ENCODE assay signal across 8 cellular contexts in genomic region chrX:2614911-2615310, GRCh38.
A peak's percentile ranks its signal among the peaks of the same experiment; 100 is the strongest.
DNase-seq lines count a peak whose midpoint lies in the region; ATAC-seq and TF ChIP-seq lines count a peak whose summit lies in the region.

No MANE protein-coding gene starts in this region.

- peaks cover 0 to 17% of the 10 kb centered on the region in 2 experiments for H3K36me3 ChIP-seq in SK-N-SH (replicated peaks in 1 of 2; ENCODE audit: control insufficient read depth in 1 of 2, insufficient read depth in 2 of 2, low read length in 1 of 2)

- no peak for TF ChIP-seq RAD21 in SK-N-SH (IDR thresholded peaks at IDR 0.05; ENCODE audit: low read length)

- no peak overlapping the region for H3K9ac ChIP-seq in SK-N-SH

- TF ChIP-seq CTCF in SK-N-SH (IDR thresholded peaks at IDR 0.05) (peak; percentile 57), fibroblast of villous mesenchyme (IDR thresholded peaks at IDR 0.05; ENCODE audit: insufficient read depth, low read depth, low read length) (peak; percentile 75)
- no peak for TF ChIP-seq CTCF in CD4-positive, alpha-beta T cell (IDR thresholded peaks at IDR 0.05)

- no peaks in the 10 kb centered on the region for H3K9me3 ChIP-seq in SK-N-SH
- H3K9me3 ChIP-seq in CD4-positive, alpha-beta T cell (ENCODE audit: control insufficient read depth, low read length), result no peaks in the 10 kb centered on the region

- no peak for ATAC-seq in CD4-positive, alpha-beta T cell (ENCODE audit: poor library complexity)
- no peak for ATAC-seq in HG02840 (IDR thresholded peaks at IDR 0.05; ENCODE audit: low FRiP score, unreplicated experiment)

- no peak overlapping the region for H3K4me3 Mint-ChIP-seq in CD4-positive, alpha-beta T cell

- POLR2A ChIA-PET in SK-N-SH (lab: Yijun Ruan, JAX), result no interaction called here
- POLR2A ChIA-PET in CD4-positive, alpha-beta T cell (lab: Charles Lee), result no interaction called here

- H3K27ac Mint-ChIP-seq in CD4-positive, alpha-beta T cell, result no peak overlapping the region

- CTCF ChIA-PET in SK-N-SH (lab: Yijun Ruan, JAX), result no interaction called here
- CTCF ChIA-PET in CD4-positive, alpha-beta T cell (lab: Charles Lee), result no interaction called here

- TF ChIP-seq EP300 in SK-N-SH (IDR thresholded peaks at IDR 0.05; ENCODE audit: borderline replicate concordance in 1 of 2, low read depth in 1 of 2, low read length in 1 of 2), result no peak

- DNase-seq in ELR (ENCODE audit: low read depth) (peak; percentile 83), SK-N-SH (no peak), fibroblast of villous mesenchyme (ENCODE audit: low read depth) (peak; percentile 86), putamen (ENCODE audit: low spot score) (peak; percentile 15), NCI-H1694 treated with DMSO at 0.1 percent for 48 hours (lab: John Stamatoyannopoulos, UW) (no peak)
- no peak for DNase-seq in CD4-positive, alpha-beta T cell
- DNase-seq in central memory CD4-positive, alpha-beta T cell, result no peak

- no peaks in the 10 kb centered on the region for H3K4me1 ChIP-seq in SK-N-SH (ENCODE audit: control insufficient read depth in 1 of 2, insufficient read depth in 2 of 2, low read depth in 1 of 2, low read length in 1 of 2)

- peaks cover 75% of the 10 kb centered on the region for H3K36me3 Mint-ChIP-seq in CD4-positive, alpha-beta T cell (ENCODE audit: low read depth)

- H4K20me1 ChIP-seq in SK-N-SH (ENCODE audit: insufficient read depth), result no peaks in the 10 kb centered on the region

- 0 out of 2 replicates have a peak overlapping the region, but pooled peaks have one; percentile 8 for H3K4me2 ChIP-seq in SK-N-SH

- H3F3A ChIP-seq in SK-N-SH (replicated peaks; ENCODE audit: insufficient read depth), result no peaks in the 10 kb centered on the region

- 0 out of 2 replicates have a peak, but pooled peaks cover 8% of the 10 kb centered on the region for H3K79me2 ChIP-seq in SK-N-SH (ENCODE audit: insufficient read depth)

- H3K9me2 ChIP-seq in SK-N-SH, result no peaks in the 10 kb centered on the region

- no peak overlapping the region for H2AFZ ChIP-seq in SK-N-SH (ENCODE audit: low read depth)

- H3K4me3 ChIP-seq in SK-N-SH (ENCODE audit: low read depth in 2 of 2, low read length in 1 of 2) (no peak overlapping the region), fibroblast of villous mesenchyme (ENCODE audit: low read depth, low read length) (no peak overlapping the region)

- H3K4me1 Mint-ChIP-seq in CD4-positive, alpha-beta T cell (ENCODE audit: low read depth), result peaks cover 29% of the 10 kb centered on the region

- 28% methylated on average over 3 of the region's 3 CpGs for WGBS in SK-N-SH (ENCODE audit: low lambda C conversion rate)

- H3K27ac ChIP-seq in SK-N-SH (ENCODE audit: low read depth in 2 of 2, low read length in 1 of 2), result peak overlapping the region in 1 of 2 experiments; percentile 46; a peak in 1 of 4 replicates
- no peak overlapping the region for H3K27ac ChIP-seq in CD4-positive, alpha-beta T cell (ENCODE audit: low read depth, low read length)

- H3K27me3 ChIP-seq in SK-N-SH (ENCODE audit: insufficient read depth), result no peaks in the 10 kb centered on the region
- no peaks in the 10 kb centered on the region for H3K27me3 ChIP-seq in CD4-positive, alpha-beta T cell (ENCODE audit: control insufficient read depth, insufficient read depth, low read length)

- no peaks in the 10 kb centered on the region for H3K9me3 Mint-ChIP-seq in CD4-positive, alpha-beta T cell

- intact Hi-C loops in CD4-positive, alpha-beta T cell (cut with DNase I, micrococcal nuclease), result no loop called here

- H3K27me3 Mint-ChIP-seq in CD4-positive, alpha-beta T cell, result no peaks in the 10 kb centered on the region

TF ChIP-seq in SK-N-SH, 30 proteins besides CTCF, POLR2A, EP300 and RAD21:
- TF ChIP-seq CHD2 (IDR thresholded peaks at IDR 0.05; ENCODE audit: low read length, partially characterized antibody), result no peak
- TF ChIP-seq MXI1 (IDR thresholded peaks at IDR 0.05; ENCODE audit: low read depth, low read length), result no peak
- TF ChIP-seq RCOR1 (IDR thresholded peaks at IDR 0.05; ENCODE audit: low read length), result no peak
- TF ChIP-seq MEF2A (IDR thresholded peaks at IDR 0.05; ENCODE audit: borderline replicate concordance, low read depth), result no peak
- no peak for TF ChIP-seq POLR2AphosphoS5 (IDR thresholded peaks at IDR 0.05; ENCODE audit: low read depth, low read length)
- TF ChIP-seq FOXM1 (IDR thresholded peaks at IDR 0.05; ENCODE audit: low read depth), result no peak
- no peak for TF ChIP-seq JUND (IDR thresholded peaks at IDR 0.05)
- TF ChIP-seq YY1 (IDR thresholded peaks at IDR 0.05; ENCODE audit: low read depth), result no peak
- TF ChIP-seq ELF1 (IDR thresholded peaks at IDR 0.05), result no peak
- no peak for TF ChIP-seq SMC3 (IDR thresholded peaks at IDR 0.05; ENCODE audit: low read depth, low read length)
- no peak for TF ChIP-seq TCF12 (IDR thresholded peaks at IDR 0.05)
- TF ChIP-seq SIN3A (IDR thresholded peaks at IDR 0.05; ENCODE audit: borderline replicate concordance, low read depth, low read length), result no peak
- no peak for TF ChIP-seq TAF1 (IDR thresholded peaks at IDR 0.05; ENCODE audit: borderline replicate concordance, low read depth, low read length)
- TF ChIP-seq MAX (IDR thresholded peaks at IDR 0.05; ENCODE audit: low read depth), result no peak
- TF ChIP-seq GATA2 (CRISPR knock-in tag; IDR thresholded peaks at IDR 0.05), result no peak
- TF ChIP-seq PBX3 (IDR thresholded peaks at IDR 0.05), result no peak
- TF ChIP-seq RXRA (IDR thresholded peaks at IDR 0.05; ENCODE audit: borderline replicate concordance, low read depth), result no peak
- TF ChIP-seq NRF1 (IDR thresholded peaks at IDR 0.05; ENCODE audit: low read depth, low read length), result no peak
- TF ChIP-seq NFIC (IDR thresholded peaks at IDR 0.05; ENCODE audit: borderline replicate concordance), result no peak

Comparison
In these comparisons a context has a peak if more than half of its experiments do, and no peak if none do; other contexts are left out.
1. DNase-seq: peak in ELR (single experiment), fibroblast of villous mesenchyme (single experiment) and putamen (single experiment); none in SK-N-SH (single experiment), CD4-positive, alpha-beta T cell (0 of 10), central memory CD4-positive, alpha-beta T cell (single experiment) and NCI-H1694 treated with DMSO at 0.1 percent for 48 hours (single experiment).